ENCODE assay signal across 8 cellular contexts in the genomic region with DNA sequence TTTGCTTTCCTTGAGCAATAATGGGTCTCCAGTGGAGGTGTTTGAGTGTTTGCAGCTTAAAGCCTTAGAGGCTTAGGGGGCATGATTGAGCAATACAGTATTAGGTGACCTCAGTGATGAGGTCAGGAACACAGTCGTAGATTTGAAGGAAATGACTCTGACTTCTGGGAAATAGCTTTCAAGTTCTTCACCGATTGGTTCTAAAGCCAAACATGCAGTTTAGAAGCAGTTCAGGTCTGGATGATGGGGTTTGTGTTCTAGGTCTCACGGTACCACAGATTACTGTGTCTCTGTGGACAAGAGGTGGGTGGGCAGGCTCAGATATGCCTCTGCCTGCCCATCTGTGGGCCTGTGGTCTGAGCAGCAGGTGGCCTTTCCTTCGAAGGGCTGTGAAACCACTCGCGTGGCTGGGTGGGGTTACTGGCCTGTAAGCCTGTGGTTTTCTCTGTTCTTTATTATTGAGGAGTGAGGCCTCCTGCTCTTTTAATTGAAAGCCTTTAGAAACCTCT. TPM values are rescaled to one million over a fixed set of nuclear protein-coding genes. Genes with fewer than 3 reads are reported as not detected.
A peak's percentile ranks its signal among the peaks of the same experiment; 100 is the strongest.
DNase-seq lines count a peak whose midpoint lies in the region; ATAC-seq, FAIRE-seq and TF ChIP-seq lines count a peak whose summit lies in the region.

No MANE protein-coding gene starts in this region.

- H3K36me3 Mint-ChIP-seq in H9 (ENCODE audit: insufficient read depth in 1 of 3, low read depth in 3 of 3) = peaks cover 59 to 89% (median 88%) of the 10 kb centered on the region in 3 experiments

- H4K20me1 ChIP-seq in H9 (ENCODE audit: control insufficient read depth, insufficient read depth, insufficient read length) = no peaks in the 10 kb centered on the region

- no peaks in the 10 kb centered on the region for H3K27me3 Mint-ChIP-seq in H9 (ENCODE audit: low read depth)

- no peak overlapping the region for H3K9ac ChIP-seq in H9 (ENCODE audit: extremely low read depth, insufficient read length, low read length)

- ATAC-seq in GM18502 (IDR thresholded peaks at IDR 0.05; ENCODE audit: poor library complexity, unreplicated experiment) = peak; percentile 74

- H3K4me2 ChIP-seq in H9 (ENCODE audit: insufficient read depth, insufficient read length, low read length) = no peak overlapping the region

- peaks cover 38 to 39% of the 10 kb centered on the region in 2 experiments for H3K4me1 Mint-ChIP-seq in H9

- H2AFZ ChIP-seq in H9 (ENCODE audit: low read length) = no peak overlapping the region

- no peak overlapping the region for H4K91ac ChIP-seq in H9 (ENCODE audit: insufficient read length, low read depth, low read length)

- no CpG with 5 or more reads among the region's 6 CpGs for WGBS in H9 (ENCODE audit: extremely low coverage, insufficient read length, low lambda C conversion rate)

- no peak overlapping the region for H2BK20ac ChIP-seq in H9 (ENCODE audit: low read depth, low read length, poor library complexity, severe bottlenecking)

- no peaks in the 10 kb centered on the region for H3K27me3 ChIP-seq in H9 (ENCODE audit: insufficient read depth, low read length)

- no peak overlapping the region for H2BK15ac ChIP-seq in H9 (ENCODE audit: low read depth, low read length)

- no peaks in the 10 kb centered on the region for H3K9me3 Mint-ChIP-seq in H9

- no peak overlapping the region for H4K5ac ChIP-seq in H9 (ENCODE audit: insufficient read length, low read depth, low read length)

- H3K14ac ChIP-seq in H9 (ENCODE audit: insufficient read depth, low read length) = no peak overlapping the region

- no peak overlapping the region for H3K56ac ChIP-seq in H9 (ENCODE audit: insufficient read length, low read depth, low read length)

- no peak for TF ChIP-seq CTCF in H9 (conservative IDR thresholded peaks at IDR 0.05)

- no peak overlapping the region for H3K4ac ChIP-seq in H9 (ENCODE audit: low read depth, low read length)

- H3K27ac Mint-ChIP-seq in H9 = peak overlapping the region; percentile 63 to 93 (median 90); a peak in 6 of 7 replicates

- H3K27ac ChIP-seq in H9 (ENCODE audit: insufficient read length, low read depth, low read length) = no peak overlapping the region

- H3K18ac ChIP-seq in H9 (ENCODE audit: insufficient read length, low read depth, low read length) = no peak overlapping the region

- no peak for DNase-seq in H9
- peak; percentile 4 for DNase-seq in NCI-H69 (lab: John Stamatoyannopoulos, UW)
- DNase-seq in astrocyte of the hippocampus (ENCODE audit: low read depth, low spot score) = peak; percentile 42
- DNase-seq in lung microvascular endothelial cell (ENCODE audit: low read depth in 2 of 2) = peak; percentile 19 to 85
- DNase-seq in frontal cortex (ENCODE audit: low spot score in 2 of 2) = no peak
- no peak for DNase-seq in DMS79 (lab: John Stamatoyannopoulos, UW)
- no peak for DNase-seq in NCI-H128 (lab: John Stamatoyannopoulos, UW; ENCODE audit: unreplicated experiment)

- H3T11ph ChIP-seq in H9 (ENCODE audit: low read length) = no peak overlapping the region

- H3K23ac ChIP-seq in H9 (ENCODE audit: insufficient read length, low read depth, low read length) = no peak overlapping the region

- no peak overlapping the region for H2AK5ac ChIP-seq in H9 (ENCODE audit: insufficient read length, low read length)

- H2BK120ac ChIP-seq in H9 (ENCODE audit: low read depth, low read length, poor library complexity, severe bottlenecking) = no peak overlapping the region

- no peak overlapping the region for H3K4me3 Mint-ChIP-seq in H9

- peaks cover 52% of the 10 kb centered on the region; the same call in 1 of the 2 replicates for H3K79me2 ChIP-seq in H9 (ENCODE audit: insufficient read depth, low read length)

- H2BK5ac ChIP-seq in H9 (ENCODE audit: insufficient read length, low read length) = no peak overlapping the region

- no peak for FAIRE-seq in frontal cortex (lab: Jason Lieb, UNC)

- H2BK12ac ChIP-seq in H9 (ENCODE audit: insufficient read length, low read depth, low read length) = no peak overlapping the region

- H4K8ac ChIP-seq in H9 (replicated peaks; ENCODE audit: insufficient read length, low read depth, low read length) = no peak overlapping the region

- peaks cover 7% of the 10 kb centered on the region for H3K79me1 ChIP-seq in H9 (ENCODE audit: insufficient read depth, low read depth, low read length, poor library complexity, severe bottlenecking)

- H3K4me1 ChIP-seq in H9 (ENCODE audit: insufficient read depth, low read length) = peaks cover 10% of the 10 kb centered on the region

- no peaks in the 10 kb centered on the region for H3K9me3 ChIP-seq in H9 (ENCODE audit: control insufficient read depth, low read depth, low read length)

- H3K23me2 ChIP-seq in H9 (ENCODE audit: insufficient read length, low read depth, low read length, poor library complexity, severe bottlenecking) = peaks cover 3% of the 10 kb centered on the region

RNA-seq across cellular contexts. Expression of a gene that starts 7.8 kb away (rescaled TPM):
- 186 and 201 TPM in 2 replicates for total RNA-seq in H9 (2021)
- total RNA-seq in lung microvascular endothelial cell = 39.9 and 84.5 TPM in 2 replicates
- total RNA-seq in frontal cortex = 28.1 TPM

RNA-seq across cellular contexts. Expression of a gene that starts 27.6 kb away (rescaled TPM):
- total RNA-seq in H9 (2021) (95.1 and 98.6 TPM in 2 replicates), lung microvascular endothelial cell (73.0 and 84.3 TPM in 2 replicates), frontal cortex (51.8 TPM)

RNA-seq across cellular contexts. Expression of a gene that starts 58.5 kb away (rescaled TPM):
- 45.0 and 51.9 TPM in 2 replicates for total RNA-seq in H9 (2021)
- total RNA-seq in lung microvascular endothelial cell = 15.1 and 16.1 TPM in 2 replicates
- 29.8 TPM for total RNA-seq in frontal cortex

Comparison
In these comparisons a context has a peak if more than half of its experiments do, and no peak if none do; other contexts are left out.
1. DNase-seq: peak in NCI-H69 (single experiment), astrocyte of the hippocampus (single experiment) and lung microvascular endothelial cell (2 of 2); none in H9 (single experiment), frontal cortex (0 of 2), DMS79 (single experiment) and NCI-H128 (single experiment).